Comparison of ENCODE assay signal across 8 cellular contexts in the genomic region with DNA sequence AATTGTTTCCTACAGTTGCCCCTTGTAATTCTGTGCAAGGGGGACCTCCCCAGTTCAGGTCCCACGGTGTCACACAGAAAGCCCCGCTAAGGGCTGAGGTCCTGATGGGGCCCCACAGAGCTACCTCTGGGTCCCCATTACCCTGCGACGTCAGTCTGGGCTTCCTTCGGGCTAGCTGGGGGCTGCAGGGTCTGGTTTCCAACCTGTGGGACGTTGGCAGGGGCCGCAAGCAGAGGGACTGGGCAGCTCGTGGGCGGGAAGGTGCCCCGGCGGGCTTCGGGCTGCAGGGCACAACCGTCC. TPM values are rescaled to one million over a fixed set of nuclear protein-coding genes. Genes with fewer than 3 reads are reported as not detected.
A peak's percentile ranks its signal among the peaks of the same experiment; 100 is the strongest.
DNase-seq lines count a peak whose midpoint lies in the region; ATAC-seq and TF ChIP-seq lines count a peak whose summit lies in the region.

No MANE protein-coding gene starts in this region.

- in situ Hi-C loops in astrocyte of the cerebellum (cut with HindIII; ENCODE audit: low sequenced_read_pairs): no loop called here

- TF ChIP-seq CTCF in astrocyte of the cerebellum (IDR thresholded peaks at IDR 0.05; ENCODE audit: low read depth, low read length, missing control alignments): no peak

- no peaks in the 10 kb centered on the region for H3K4me1 ChIP-seq in urinary bladder (ENCODE audit: insufficient read depth)

- peaks cover 11% of the 10 kb centered on the region for H3K36me3 Mint-ChIP-seq in memory B cell

- H3K4me3 Mint-ChIP-seq in memory B cell: peak overlapping the region; percentile 85

- H3K4me3 ChIP-seq in astrocyte of the cerebellum (ENCODE audit: low read depth, low read length) (peak overlapping the region; percentile 85), urinary bladder (ENCODE audit: low read depth, low read length) (peak overlapping the region; percentile 62)

- H3K9me3 Mint-ChIP-seq in memory B cell: no peaks in the 10 kb centered on the region

- DNase-seq in activated CD8-positive, alpha-beta memory T cell treated with anti-CD3 and anti-CD28 coated beads for 48 hours (ENCODE audit: low read depth in 2 of 3, low spot score in 2 of 3): peak in 2 of 3 experiments; percentile 17 to 27
- no peak for DNase-seq in activated CD8-positive, alpha-beta memory T cell treated with anti-CD3 and anti-CD28 coated beads, Interleukin-2, amount 50 U/mL, for 4 hours
- DNase-seq in astrocyte of the cerebellum (ENCODE audit: low read depth): no peak
- no peak for DNase-seq in memory B cell (ENCODE audit: low spot score in 2 of 2)
- DNase-seq in HuH-7 (ENCODE audit: low spot score): no peak
- no peak for DNase-seq in NCI-H1092 (lab: John Stamatoyannopoulos, UW)

- ATAC-seq in HG03196 (IDR thresholded peaks at IDR 0.05; ENCODE audit: unreplicated experiment): peak; percentile 7
- ATAC-seq in memory B cell (ENCODE audit: low read depth): no peak

- no peaks in the 10 kb centered on the region for H3K36me3 ChIP-seq in urinary bladder (ENCODE audit: insufficient read depth)

- peaks cover 17% of the 10 kb centered on the region for H3K4me1 Mint-ChIP-seq in memory B cell

- H3K27ac Mint-ChIP-seq in memory B cell: peak overlapping the region; percentile 14

- no peaks in the 10 kb centered on the region for H3K27me3 Mint-ChIP-seq in memory B cell

- 7% methylated on average over 13 of the region's 13 CpGs for WGBS in urinary bladder

- no peak overlapping the region for H3K27ac ChIP-seq in urinary bladder (ENCODE audit: low read depth)

RNA-seq across cellular contexts. Expression of gene SLC37A4, which starts 0.7 kb away (rescaled TPM):
- total RNA-seq in urinary bladder: 5.2 TPM
- polyA plus RNA-seq in urinary bladder: 9.8 TPM

RNA-seq across cellular contexts. Expression of gene TRAPPC4, which starts 11.4 kb away (rescaled TPM):
- total RNA-seq in urinary bladder: 40.6 TPM
- polyA plus RNA-seq in urinary bladder: 59.3 TPM

RNA-seq across cellular contexts. Expression of gene RPS25, which starts 11.8 kb away (rescaled TPM):
- 904 TPM for total RNA-seq in urinary bladder
- polyA plus RNA-seq in urinary bladder: 1,476 TPM

RNA-seq across cellular contexts. Expression of gene HYOU1, which starts 27.0 kb away (rescaled TPM):
- total RNA-seq in urinary bladder: 32.4 TPM
- 43.8 TPM for polyA plus RNA-seq in urinary bladder

RNA-seq across cellular contexts. Expression of gene CENATAC, which starts 32.0 kb away (rescaled TPM):
- total RNA-seq in urinary bladder: 34.3 TPM
- polyA plus RNA-seq in urinary bladder: 12.8 TPM

Comparison
In these comparisons a context has a peak if more than half of its experiments do, and no peak if none do; other contexts are left out.
1. DNase-seq: peak in activated CD8-positive, alpha-beta memory T cell treated with anti-CD3 and anti-CD28 coated beads for 48 hours (2 of 3); none in activated CD8-positive, alpha-beta memory T cell treated with anti-CD3 and anti-CD28 coated beads, Interleukin-2, amount 50 U/mL, for 4 hours (single experiment), astrocyte of the cerebellum (single experiment), memory B cell (0 of 2), HuH-7 (single experiment) and NCI-H1092 (single experiment).